9 cellular contexts compared by ENCODE assay signal in the genomic region with DNA sequence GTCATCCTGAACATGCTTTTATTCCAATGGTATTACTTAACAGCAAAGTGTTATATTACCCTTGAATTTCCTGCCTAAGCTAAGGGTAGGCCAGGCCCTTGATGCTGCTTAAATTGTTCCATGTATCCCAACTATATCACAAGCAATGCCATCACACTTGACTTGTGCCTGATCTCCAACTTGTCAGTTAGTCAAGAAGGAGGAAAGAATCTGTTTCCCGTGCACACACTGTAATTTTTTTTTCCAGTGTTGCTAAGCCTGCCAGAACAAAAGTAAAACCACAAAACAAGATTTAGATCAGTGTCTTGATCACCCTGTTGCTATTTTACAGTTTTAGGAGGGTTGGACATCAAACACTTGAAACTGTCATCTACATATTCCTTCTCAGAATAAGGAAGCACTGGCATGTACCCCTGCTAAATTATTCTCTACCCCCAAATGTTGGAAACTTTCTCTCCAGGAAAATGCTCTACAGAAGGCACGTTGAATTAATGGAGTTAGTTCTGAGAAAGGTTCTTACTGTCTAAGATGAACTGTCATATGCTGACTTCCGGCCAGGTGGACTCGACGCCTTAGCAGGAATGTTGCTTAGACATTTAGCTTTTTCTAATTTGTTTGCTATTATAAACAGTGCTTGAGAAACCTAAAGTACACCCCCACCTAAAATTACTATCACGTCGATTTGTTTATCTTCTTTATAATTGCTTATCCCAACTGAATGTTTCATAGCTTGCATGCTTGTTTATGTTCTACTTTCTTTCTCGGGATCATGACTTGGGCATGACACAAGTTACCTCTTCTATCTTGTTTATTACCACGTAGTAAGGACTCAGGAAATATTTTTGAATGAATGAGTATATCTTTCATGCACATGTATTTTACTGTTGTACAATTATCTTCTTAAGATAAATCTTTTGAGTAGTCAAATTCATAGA.
DNase-seq lines count a peak whose midpoint lies in the region; ATAC-seq and TF ChIP-seq lines count a peak whose summit lies in the region.
"Had no signal": no experiment of that assay in that cellular context is flagged by ENCODE, and none has a peak within 500 bp of the region (broad histone marks: within the 10 kb centered on the region; RNA-seq: fewer than 3 reads in every experiment).

No MANE protein-coding gene starts in this region.

- ATAC-seq in stimulated activated naive CD8-positive, alpha-beta T cell treated with anti-CD3 and anti-CD28 coated beads, Interleukin-15, Interleukin-2, amounts not matched to agents 100 U/mL and 50 U/mL, for 24 hours, result peak; percentile 2

- peak overlapping the region; percentile 35 for H3K27ac Mint-ChIP-seq in activated T-cell treated with anti-CD3 and anti-CD28 coated beads, Interleukin-2, amount 50 U/mL, for 24 hours
- H3K27ac Mint-ChIP-seq: type B pancreatic cell had no signal

- no peak for TF ChIP-seq CTCF in NB4 (IDR thresholded peaks at IDR 0.05; ENCODE audit: low read depth, low read length)
- no peak for TF ChIP-seq CTCF in choroid plexus epithelial cell (conservative IDR thresholded peaks at IDR 0.05; ENCODE audit: low read depth, low read length)

- DNase-seq in activated T-cell treated with anti-CD3 and anti-CD28 coated beads, Interleukin-2, amount 50 U/mL, for 24 hours, result no peak
- DNase-seq in activated T-cell treated with anti-CD3 and anti-CD28 coated beads for 4 hours (no peak), NB4 (ENCODE audit: low read depth) (peak; percentile 59), choroid plexus epithelial cell (ENCODE audit: low read depth) (peak; percentile 56), SW 1271 (lab: John Stamatoyannopoulos, UW) (no peak), NCI-H2171 (lab: John Stamatoyannopoulos, UW) (no peak)
- no peak for DNase-seq in stimulated activated naive CD8-positive, alpha-beta T cell treated with anti-CD3 and anti-CD28 coated beads, Interleukin-15, Interleukin-2, amounts not matched to agents 100 U/mL and 50 U/mL, for 24 hours
- no peak for DNase-seq in stimulated activated CD4-positive, alpha-beta T cell treated with anti-CD3 and anti-CD28 coated beads, Interleukin-2, amount 100 ng/mL, for 48 hours

- H3K4me3 ChIP-seq in NB4 (ENCODE audit: low read depth, low read length) (no peak overlapping the region), choroid plexus epithelial cell (ENCODE audit: low read depth, low read length) (no peak overlapping the region)

- no peak overlapping the region for H3K4me3 Mint-ChIP-seq in activated T-cell treated with anti-CD3 and anti-CD28 coated beads, Interleukin-2, amount 50 U/mL, for 24 hours
- H3K4me3 Mint-ChIP-seq: type B pancreatic cell had no signal

- TF ChIP-seq POLR2A in NB4 (IDR thresholded peaks at IDR 0.05; ENCODE audit: extremely low read depth, insufficient read length), result no peak

- H3K4me1 Mint-ChIP-seq in activated T-cell treated with anti-CD3 and anti-CD28 coated beads, Interleukin-2, amount 50 U/mL, for 24 hours (ENCODE audit: low read depth), result peaks cover 52% of the 10 kb centered on the region

- no peaks in the 10 kb centered on the region for H3K9me3 Mint-ChIP-seq in activated T-cell treated with anti-CD3 and anti-CD28 coated beads, Interleukin-2, amount 50 U/mL, for 24 hours
- H3K9me3 Mint-ChIP-seq: type B pancreatic cell had no signal

- no peaks in the 10 kb centered on the region for H3K36me3 Mint-ChIP-seq in activated T-cell treated with anti-CD3 and anti-CD28 coated beads, Interleukin-2, amount 50 U/mL, for 24 hours (ENCODE audit: low read depth)
- H3K36me3 Mint-ChIP-seq: type B pancreatic cell had no signal

- H3K27me3 Mint-ChIP-seq in activated T-cell treated with anti-CD3 and anti-CD28 coated beads, Interleukin-2, amount 50 U/mL, for 24 hours, result no peaks in the 10 kb centered on the region
- H3K27me3 Mint-ChIP-seq: type B pancreatic cell had no signal

Comparison
In these comparisons a context has a peak if more than half of its experiments do, and no peak if none do; other contexts are left out.
1. DNase-seq: peak in NB4 (single experiment) and choroid plexus epithelial cell (single experiment); none in activated T-cell treated with anti-CD3 and anti-CD28 coated beads, Interleukin-2, amount 50 U/mL, for 24 hours (single experiment), activated T-cell treated with anti-CD3 and anti-CD28 coated beads for 4 hours (single experiment), stimulated activated naive CD8-positive, alpha-beta T cell treated with anti-CD3 and anti-CD28 coated beads, Interleukin-15, Interleukin-2, amounts not matched to agents 100 U/mL and 50 U/mL, for 24 hours (single experiment), SW 1271 (0 of 2), stimulated activated CD4-positive, alpha-beta T cell treated with anti-CD3 and anti-CD28 coated beads, Interleukin-2, amount 100 ng/mL, for 48 hours (0 of 2) and NCI-H2171 (single experiment).